Comparison of ENCODE assay signal across 1 cellular context in genomic region chr5:34849253-34849652, GRCh38.
TF ChIP-seq lines count a peak whose summit lies in the region.

No MANE protein-coding gene starts in this region.

TF ChIP-seq in K562, 482 proteins besides CTCF, POLR2A, EP300 and RAD21 (continued from another document):
- TF ChIP-seq ZNF655 (CRISPR knock-in tag; IDR thresholded peaks at IDR 0.05) (no peak), NFXL1 (CRISPR knock-in tag; IDR thresholded peaks at IDR 0.05) (no peak), KLF10 (CRISPR knock-in tag; IDR thresholded peaks at IDR 0.05) (no peak), BRD4 (IDR thresholded peaks at IDR 0.05) (no peak), MEIS2 (IDR thresholded peaks at IDR 0.05; ENCODE audit: partially characterized antibody) (peak; percentile 79), RERE (CRISPR knock-in tag; IDR thresholded peaks at IDR 0.05; ENCODE audit: borderline replicate concordance) (no peak), ELK1 (CRISPR knock-in tag; IDR thresholded peaks at IDR 0.05) (no peak), LEF1 (IDR thresholded peaks at IDR 0.05) (no peak), PRMT5 (CRISPR knock-in tag; IDR thresholded peaks at IDR 0.05) (no peak), ZNF512 (tag; IDR thresholded peaks at IDR 0.05) (no peak), DEAF1 (CRISPR knock-in tag; IDR thresholded peaks at IDR 0.05) (no peak), MGA (IDR thresholded peaks at IDR 0.05) (peak; percentile 20; the same call in 1 of the 2 replicates), CHD2 (IDR thresholded peaks at IDR 0.05; ENCODE audit: low read depth, low read length) (no peak), ZNF280B (CRISPR knock-in tag; IDR thresholded peaks at IDR 0.05) (no peak), NELFE (IDR thresholded peaks at IDR 0.05; ENCODE audit: insufficient read depth, insufficient read length) (no peak), MXI1 (IDR thresholded peaks at IDR 0.05; ENCODE audit: low read depth, low read length) (no peak), SAFB2 (IDR thresholded peaks at IDR 0.05; ENCODE audit: borderline replicate concordance, low read depth, low read length, severe bottlenecking) (no peak), STAG1 (CRISPR knock-in tag; IDR thresholded peaks at IDR 0.05; ENCODE audit: borderline replicate concordance) (no peak), RFX5 (IDR thresholded peaks at IDR 0.05; ENCODE audit: low read depth, low read length) (no peak), ZNF174 (CRISPR knock-in tag; IDR thresholded peaks at IDR 0.05) (no peak), ZNF778 (CRISPR knock-in tag; IDR thresholded peaks at IDR 0.05) (no peak), PPARD (CRISPR knock-in tag; IDR thresholded peaks at IDR 0.05) (no peak)
